10 cellular contexts compared by ENCODE assay signal in the genomic region with DNA sequence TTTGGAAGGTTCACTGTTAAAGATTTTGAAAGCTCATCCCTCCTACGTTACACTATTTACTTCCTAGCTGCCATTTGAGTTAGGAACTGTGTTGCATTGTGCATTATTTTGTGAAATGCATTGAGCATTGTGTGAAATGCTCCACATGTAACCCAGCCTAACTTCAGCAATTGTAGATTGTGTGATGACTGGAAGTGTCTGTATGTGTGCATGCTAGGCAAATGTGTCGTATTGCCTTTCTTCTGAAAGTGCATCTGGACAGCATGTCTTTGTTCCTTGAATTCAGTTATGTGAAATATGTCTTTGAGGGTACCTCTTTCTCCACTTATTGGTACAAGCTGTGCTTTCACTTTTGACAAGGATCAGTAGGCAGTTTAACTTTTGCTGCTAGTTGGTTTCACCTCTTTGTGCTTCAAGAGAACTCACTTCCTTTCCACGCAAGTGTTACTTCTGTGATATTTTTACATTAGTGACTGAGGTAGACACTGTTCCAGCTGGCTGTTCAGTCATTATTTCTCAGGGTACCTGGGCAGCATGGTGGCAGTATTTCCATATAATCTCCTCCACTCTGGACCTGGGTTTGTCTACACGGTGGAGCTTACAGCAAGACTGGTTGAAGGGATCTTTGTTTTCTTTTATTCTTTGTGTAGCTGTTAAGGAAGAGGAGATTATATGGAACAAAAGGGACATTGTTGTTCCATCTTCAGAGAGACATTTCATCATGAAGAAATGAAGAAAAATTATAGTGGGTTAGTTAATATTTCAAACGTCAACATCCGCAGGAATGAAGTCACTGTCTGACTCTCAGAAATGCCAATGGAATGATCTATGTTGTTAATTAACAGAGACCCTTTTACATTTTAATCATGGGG.
DNase-seq lines count a peak whose midpoint lies in the region; ATAC-seq, FAIRE-seq and TF ChIP-seq lines count a peak whose summit lies in the region.
"Had no signal": no experiment of that assay in that cellular context is flagged by ENCODE, and none has a peak within 500 bp of the region (broad histone marks: within the 10 kb centered on the region; RNA-seq: fewer than 3 reads in every experiment).

No MANE protein-coding gene starts in this region.

- H3K36me3 Mint-ChIP-seq in astrocyte (ENCODE audit: low read depth, unreplicated experiment) = peaks cover 29% of the 10 kb centered on the region

- peak overlapping the region; percentile 11 for H3K27ac Mint-ChIP-seq in astrocyte (ENCODE audit: unreplicated experiment)

- no peaks in the 10 kb centered on the region for H3K27me3 Mint-ChIP-seq in astrocyte (ENCODE audit: low read depth, unreplicated experiment)

- H3K27me3 ChIP-seq in GM06990 (replicated peaks; ENCODE audit: control insufficient read depth, insufficient read depth, low read length) (no peaks in the 10 kb centered on the region), astrocyte (ENCODE audit: insufficient read depth, low read length) (no peaks in the 10 kb centered on the region), aorta (ENCODE audit: control insufficient read depth in 1 of 2, insufficient read depth in 2 of 2, low read length in 1 of 2) (no peaks in the 10 kb centered on the region)

- H3K9me3 ChIP-seq in astrocyte (ENCODE audit: insufficient read depth, low read depth, low read length) (no peaks in the 10 kb centered on the region), aorta (ENCODE audit: control insufficient read depth, low read length) (no peaks in the 10 kb centered on the region)

- H3K4me1 ChIP-seq in astrocyte (ENCODE audit: insufficient read depth, low read length) = no peaks in the 10 kb centered on the region
- H3K4me1 ChIP-seq in aorta (ENCODE audit: control insufficient read depth in 1 of 2, insufficient read depth in 2 of 2, low read length in 2 of 2) = no peaks in the 10 kb centered on the region

- no peaks in the 10 kb centered on the region for H3K79me2 ChIP-seq in astrocyte (ENCODE audit: insufficient read depth, low read length)

- H3K27ac ChIP-seq in astrocyte (ENCODE audit: low read depth, low read length) = no peak overlapping the region
- no peak overlapping the region for H3K27ac ChIP-seq in aorta (ENCODE audit: low read depth in 1 of 2, low read length in 2 of 2)

- H3K4me3 Mint-ChIP-seq in astrocyte (ENCODE audit: unreplicated experiment) = no peak overlapping the region

- H4K20me1 ChIP-seq in astrocyte (ENCODE audit: insufficient read depth, low read length) = no peaks in the 10 kb centered on the region

- H3K36me3 ChIP-seq in GM06990 (ENCODE audit: control insufficient read depth, insufficient read depth, low read length) = peaks cover 2% of the 10 kb centered on the region
- peaks cover 11% of the 10 kb centered on the region for H3K36me3 ChIP-seq in astrocyte (ENCODE audit: insufficient read depth, low read length)
- H3K36me3 ChIP-seq in aorta (ENCODE audit: control insufficient read depth in 1 of 2, insufficient read depth in 2 of 2, low read length in 1 of 2) = peaks cover 5 to 11% of the 10 kb centered on the region in 2 donors

- FAIRE-seq in astrocyte (lab: Jason Lieb, UNC) = peak; percentile 72

- peaks cover 12% of the 10 kb centered on the region for H3K4me1 Mint-ChIP-seq in astrocyte (ENCODE audit: low read depth, unreplicated experiment)

- H3K4me3 ChIP-seq in GM06990 (replicated peaks; ENCODE audit: low read depth, low read length) = no peak overlapping the region
- H3K4me3 ChIP-seq in astrocyte (ENCODE audit: insufficient read depth, low read depth, low read length) = no peak overlapping the region
- H3K4me3 ChIP-seq in aorta (ENCODE audit: low read length in 2 of 2) = no peak overlapping the region

- DNase-seq in GM06990 (ENCODE audit: extremely low read depth, insufficient read length) (peak; percentile 52), astrocyte (ENCODE audit: low read depth) (no peak), HUDEP-2 (lab: John Stamatoyannopoulos, UW; ENCODE audit: unreplicated experiment in 76 of 76) (no peak), aorta (no peak), DMS53 treated with DMSO at 0.1 percent for 48 hours (lab: John Stamatoyannopoulos, UW; ENCODE audit: unreplicated experiment) (no peak), NCI-H2029 (lab: John Stamatoyannopoulos, UW) (no peak)
- DNase-seq: DMS53, KG1 had no signal

- no peak overlapping the region for H2AFZ ChIP-seq in astrocyte (ENCODE audit: low read depth, low read length)

- ATAC-seq in GM19397 (IDR thresholded peaks at IDR 0.05; ENCODE audit: unreplicated experiment) (peak; percentile 84), HG03095 (IDR thresholded peaks at IDR 0.05; ENCODE audit: unreplicated experiment) (peak; percentile 76), aorta (ENCODE audit: low FRiP score) (no peak)

- H3K9me3 Mint-ChIP-seq in astrocyte (ENCODE audit: unreplicated experiment) = no peaks in the 10 kb centered on the region

- TF ChIP-seq CTCF in GM06990 (IDR thresholded peaks at IDR 0.05; ENCODE audit: insufficient read depth, low read length, poor library complexity, severe bottlenecking) (no peak), astrocyte (IDR thresholded peaks at IDR 0.05; ENCODE audit: insufficient read depth, low read depth, low read length) (no peak)

- WGBS in aorta, 2 donors = 80 to 86% methylated on average over 6 of the region's 6 CpGs

- H3K9ac ChIP-seq in astrocyte (ENCODE audit: low read length) = no peak overlapping the region

- H3K4me2 ChIP-seq in astrocyte (ENCODE audit: low read length) = no peak overlapping the region

- intact Hi-C loops in aorta (cut with DNase I) = no loop called here
